Comparison of ENCODE assay signal across 11 cellular contexts in the genomic region with DNA sequence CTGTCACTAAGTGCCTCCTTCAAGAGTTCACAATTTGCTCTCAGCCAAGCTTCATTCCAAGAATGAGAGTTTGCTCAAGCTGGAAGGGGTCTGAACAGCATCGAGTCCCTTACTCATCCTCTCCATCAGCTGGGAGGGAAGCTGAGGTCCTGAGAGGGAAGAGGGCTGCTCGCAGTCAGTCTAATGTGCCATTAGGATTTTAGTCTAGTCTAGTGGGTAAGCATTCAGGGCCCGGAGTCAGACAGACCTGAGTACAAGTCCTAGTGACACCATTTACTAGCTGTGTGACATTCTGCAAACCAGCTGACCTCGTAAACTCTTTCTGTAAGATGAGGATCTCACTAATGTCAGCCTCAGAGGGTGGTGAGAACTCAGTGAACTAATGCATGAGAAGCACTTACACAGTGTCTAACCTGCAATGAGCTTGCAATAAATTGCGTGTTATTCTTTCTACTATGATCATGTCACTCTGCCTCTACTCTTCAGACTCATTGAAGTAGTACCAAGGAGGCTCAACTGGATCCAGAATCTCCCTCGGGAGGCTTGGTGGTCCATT. TPM values are rescaled to one million over a fixed set of nuclear protein-coding genes. Genes with fewer than 3 reads are reported as not detected.
DNase-seq lines count a peak whose midpoint lies in the region; ATAC-seq and TF ChIP-seq lines count a peak whose summit lies in the region.
"Had no signal": no experiment of that assay in that cellular context is flagged by ENCODE, and none has a peak within 500 bp of the region (broad histone marks: within the 10 kb centered on the region; RNA-seq: fewer than 3 reads in every experiment).

No MANE protein-coding gene starts in this region.

- no peak overlapping the region for H3K4me3 Mint-ChIP-seq in CD14-positive monocyte
- peak overlapping the region; percentile 68 for H3K4me3 Mint-ChIP-seq in activated T-helper 2 cell treated with anti-CD3 and anti-CD28 coated beads, Interferon-gamma antibody, Interleukin-2, Interleukin-4, amounts not matched to agents 10 μg/mL and 5 μg/mL and 100 μg/mL, durations not matched to agents 14 hours and 24 hours and 36 hours (ENCODE audit: low read depth)
- peak overlapping the region; percentile 83 to 95 (median 89) for H3K4me3 Mint-ChIP-seq in naive thymus-derived CD8-positive, alpha-beta T cell

- peaks cover 3 to 9% (median 6%) of the 10 kb centered on the region in 7 donors for H3K9me3 Mint-ChIP-seq in CD14-positive monocyte
- peaks cover 10% of the 10 kb centered on the region for H3K9me3 Mint-ChIP-seq in activated T-helper 2 cell treated with anti-CD3 and anti-CD28 coated beads, Interferon-gamma antibody, Interleukin-2, Interleukin-4, amounts not matched to agents 10 μg/mL and 5 μg/mL and 100 μg/mL, durations not matched to agents 14 hours and 24 hours and 36 hours
- peaks cover 0 to 3% (median 0%) of the 10 kb centered on the region in 9 donors for H3K9me3 Mint-ChIP-seq in naive thymus-derived CD8-positive, alpha-beta T cell

- DNase-seq in CD14-positive monocyte (ENCODE audit: low spot score), result no peak
- no peak for DNase-seq in activated T-helper 2 cell treated with anti-CD3 and anti-CD28 coated beads, Interferon-gamma antibody, Interleukin-2, Interleukin-4, amounts not matched to agents 10 μg/mL and 5 μg/mL and 100 μg/mL, durations not matched to agents 14 hours and 24 hours and 36 hours (ENCODE audit: low spot score)
- no peak for DNase-seq in naive thymus-derived CD8-positive, alpha-beta T cell
- no peak for DNase-seq in NCI-H146 treated with DMSO at 0.1 percent for 48 hours (lab: John Stamatoyannopoulos, UW; ENCODE audit: unreplicated experiment)
- DNase-seq: colonic mucosa, SHP77 had no signal

- peaks cover 10 to 18% (median 14%) of the 10 kb centered on the region in 3 donors for H3K27me3 Mint-ChIP-seq in CD14-positive monocyte (ENCODE audit: low read depth in 3 of 3)
- H3K27me3 Mint-ChIP-seq in activated T-helper 2 cell treated with anti-CD3 and anti-CD28 coated beads, Interferon-gamma antibody, Interleukin-2, Interleukin-4, amounts not matched to agents 10 μg/mL and 5 μg/mL and 100 μg/mL, durations not matched to agents 14 hours and 24 hours and 36 hours (ENCODE audit: low read depth), result peaks cover 4% of the 10 kb centered on the region
- no peaks in the 10 kb centered on the region for H3K27me3 Mint-ChIP-seq in naive thymus-derived CD8-positive, alpha-beta T cell

- no peaks in the 10 kb centered on the region; the same call in 1 of the 2 replicates for H3K27me3 ChIP-seq in HUES64 (ENCODE audit: insufficient read depth, low read length)
- H3K27me3 ChIP-seq: colonic mucosa had no signal

- 79% methylated on average over 6 of the region's 6 CpGs for WGBS in HUES64

- H3K4me3 ChIP-seq in HUES64 (ENCODE audit: low read length), result no peak overlapping the region
- H3K4me3 ChIP-seq: colonic mucosa had no signal

- peak overlapping the region; percentile 75; the same call in 1 of the 2 replicates for H3K27ac ChIP-seq in HUES64 (ENCODE audit: low read depth, low read length)
- H3K27ac ChIP-seq: colonic mucosa had no signal

- intact Hi-C loops in CD14-positive monocyte (cut with micrococcal nuclease), result no loop called here
- intact Hi-C loops in activated T-helper 2 cell treated with anti-CD3 and anti-CD28 coated beads, Interferon-gamma antibody, Interleukin-2, Interleukin-4, amounts not matched to agents 10 μg/mL and 5 μg/mL and 100 μg/mL, durations not matched to agents 14 hours and 24 hours and 36 hours (cut with micrococcal nuclease), result loop anchor here (1.0 to 2.0 kb wide), 2 partner anchors 24 to 43 kb away; no protein-coding TSS in a partner anchor

- no peak overlapping the region for H3K9ac ChIP-seq in HUES64 (ENCODE audit: low read depth, low read length)

- POLR2A ChIA-PET in naive thymus-derived CD8-positive, alpha-beta T cell (lab: Charles Lee), result interaction anchor here (0.8 to 7.7 kb wide), 28 partner anchors 10 to 471 kb away, joined by 3 to 190 read pairs (median 6); partner anchors contain the start of genes ATP5F1E, PRELID3B and ZNF831

- peaks cover 29% of the 10 kb centered on the region for H3K4me1 ChIP-seq in HUES64 (ENCODE audit: insufficient read depth, low read length)
- H3K4me1 ChIP-seq: colonic mucosa had no signal

- peaks cover 31% of the 10 kb centered on the region for H3K4me1 Mint-ChIP-seq in CD14-positive monocyte
- peaks cover 49% of the 10 kb centered on the region for H3K4me1 Mint-ChIP-seq in activated T-helper 2 cell treated with anti-CD3 and anti-CD28 coated beads, Interferon-gamma antibody, Interleukin-2, Interleukin-4, amounts not matched to agents 10 μg/mL and 5 μg/mL and 100 μg/mL, durations not matched to agents 14 hours and 24 hours and 36 hours (ENCODE audit: low read depth)
- peaks cover 62 to 99% (median 98%) of the 10 kb centered on the region in 4 donors for H3K4me1 Mint-ChIP-seq in naive thymus-derived CD8-positive, alpha-beta T cell

- ATAC-seq in naive thymus-derived CD8-positive, alpha-beta T cell, result peak; percentile 10 to 27
- no peak for ATAC-seq in HG02610 (IDR thresholded peaks at IDR 0.05; ENCODE audit: unreplicated experiment)
- no peak for ATAC-seq in GM21526 (IDR thresholded peaks at IDR 0.05; ENCODE audit: low FRiP score, unreplicated experiment)
- ATAC-seq in GM18909 (IDR thresholded peaks at IDR 0.05; ENCODE audit: poor library complexity, unreplicated experiment), result no peak

- H3K36me3 Mint-ChIP-seq in CD14-positive monocyte, result no peaks in the 10 kb centered on the region
- peaks cover 6% of the 10 kb centered on the region for H3K36me3 Mint-ChIP-seq in activated T-helper 2 cell treated with anti-CD3 and anti-CD28 coated beads, Interferon-gamma antibody, Interleukin-2, Interleukin-4, amounts not matched to agents 10 μg/mL and 5 μg/mL and 100 μg/mL, durations not matched to agents 14 hours and 24 hours and 36 hours (ENCODE audit: low read depth)
- peaks cover 0 to 4% (median 0%) of the 10 kb centered on the region in 3 donors for H3K36me3 Mint-ChIP-seq in naive thymus-derived CD8-positive, alpha-beta T cell

- peak overlapping the region in 4 of 7 donors; percentile 25 to 61 (median 44) for H3K27ac Mint-ChIP-seq in CD14-positive monocyte
- peak overlapping the region; percentile 93 for H3K27ac Mint-ChIP-seq in activated T-helper 2 cell treated with anti-CD3 and anti-CD28 coated beads, Interferon-gamma antibody, Interleukin-2, Interleukin-4, amounts not matched to agents 10 μg/mL and 5 μg/mL and 100 μg/mL, durations not matched to agents 14 hours and 24 hours and 36 hours
- peak overlapping the region; percentile 99 to 100 (median 100) for H3K27ac Mint-ChIP-seq in naive thymus-derived CD8-positive, alpha-beta T cell

- H3K9me3 ChIP-seq in HUES64 (ENCODE audit: insufficient read depth, low read depth, low read length), result 0 out of 2 replicates have a peak, but pooled peaks cover 8% of the 10 kb centered on the region
- H3K9me3 ChIP-seq: colonic mucosa had no signal

- no peak for TF ChIP-seq CTCF in CD14-positive monocyte (IDR thresholded peaks at IDR 0.05)

- H3K36me3 ChIP-seq in HUES64 (ENCODE audit: insufficient read depth, low read length), result no peaks in the 10 kb centered on the region
- H3K36me3 ChIP-seq: colonic mucosa had no signal

RNA-seq across cellular contexts. Expression of gene ZNF831, which starts 41.2 kb away (rescaled TPM):
- under 1 TPM in 1 of 2 donors, not detected in 1; 0.09 TPM for polyA plus RNA-seq in CD14-positive monocyte
- polyA plus RNA-seq in HUES64 (2013, experiment 1 of 2), result 0.05 TPM
- polyA plus RNA-seq in HUES64 (2013, experiment 2 of 2), result not detected
- 3.0 and 3.3 TPM in 2 replicates for total RNA-seq in activated T-helper 2 cell treated with anti-CD3 and anti-CD28 coated beads, Interferon-gamma antibody, Interleukin-2, Interleukin-4, amounts not matched to agents 10 μg/mL and 5 μg/mL and 100 μg/mL, durations not matched to agents 14 hours and 24 hours and 36 hours
- total RNA-seq in naive thymus-derived CD8-positive, alpha-beta T cell, result 10 to 100 TPM; 28.0 to 29.9 TPM
- polyA plus RNA-seq in naive thymus-derived CD8-positive, alpha-beta T cell, result 1 to 10 TPM; 5.5 to 6.2 (median 5.9) TPM
- total RNA-seq: pulmonary artery endothelial cell had no signal

Comparison
In these comparisons a context has a peak if more than half of its experiments do, and no peak if none do; other contexts are left out.
1. H3K27ac Mint-ChIP-seq: peak in every context shown above with its lines; median percentile 100 in naive thymus-derived CD8-positive, alpha-beta T cell; 93 in activated T-helper 2 cell treated with anti-CD3 and anti-CD28 coated beads, Interferon-gamma antibody, Interleukin-2, Interleukin-4, amounts not matched to agents 10 μg/mL and 5 μg/mL and 100 μg/mL, durations not matched to agents 14 hours and 24 hours and 36 hours; 44 in CD14-positive monocyte.
2. H3K4me3 Mint-ChIP-seq: peak in activated T-helper 2 cell treated with anti-CD3 and anti-CD28 coated beads, Interferon-gamma antibody, Interleukin-2, Interleukin-4, amounts not matched to agents 10 μg/mL and 5 μg/mL and 100 μg/mL, durations not matched to agents 14 hours and 24 hours and 36 hours (single experiment) and naive thymus-derived CD8-positive, alpha-beta T cell (10 of 10); none in CD14-positive monocyte (0 of 2).
3. ATAC-seq: peak in naive thymus-derived CD8-positive, alpha-beta T cell (2 of 2); none in HG02610 (single experiment), GM21526 (single experiment) and GM18909 (single experiment).